In genomic region chr6:43972915-43973304, GRCh38 we compare ENCODE assay signal across 9 cellular contexts.
DNase-seq lines count a peak whose midpoint lies in the region; ATAC-seq, FAIRE-seq and TF ChIP-seq lines count a peak whose summit lies in the region.
"Had no signal": no experiment of that assay in that cellular context is flagged by ENCODE, and none has a peak within 500 bp of the region (broad histone marks: within the 10 kb centered on the region; RNA-seq: fewer than 3 reads in every experiment).

No MANE protein-coding gene starts in this region.

- peaks cover 40% of the 10 kb centered on the region for H3K27me3 Mint-ChIP-seq in activated CD8-positive, alpha-beta memory T cell treated with anti-CD3 and anti-CD28 coated beads, Interleukin-2, amount 10 ng/mL, durations not matched to agents 7 days and 5 days

- intact Hi-C loops in lower lobe of right lung (cut with DNase I) = no loop called here
- intact Hi-C loops in upper lobe of right lung (cut with DNase I) = no loop called here

- peak overlapping the region in 1 of 2 donors; percentile 51 for H3K27ac ChIP-seq in coronary artery
- peak overlapping the region; percentile 59 for H3K27ac ChIP-seq in lower lobe of right lung
- H3K27ac ChIP-seq in upper lobe of right lung = peak overlapping the region; percentile 63

- H3K4me1 Mint-ChIP-seq in activated CD8-positive, alpha-beta memory T cell treated with anti-CD3 and anti-CD28 coated beads, Interleukin-2, amount 10 ng/mL, durations not matched to agents 7 days and 5 days = peaks cover 10% of the 10 kb centered on the region

- no peaks in the 10 kb centered on the region for H3K9me3 Mint-ChIP-seq in activated CD8-positive, alpha-beta memory T cell treated with anti-CD3 and anti-CD28 coated beads, Interleukin-2, amount 10 ng/mL, durations not matched to agents 7 days and 5 days (ENCODE audit: low read depth)

- H3K9me3 ChIP-seq in lower lobe of right lung = no peaks in the 10 kb centered on the region
- no peaks in the 10 kb centered on the region for H3K9me3 ChIP-seq in upper lobe of right lung

- H3K4me3 ChIP-seq in coronary artery = peak overlapping the region; percentile 8
- H3K4me3 ChIP-seq in lower lobe of right lung = no peak overlapping the region
- H3K4me3 ChIP-seq in upper lobe of right lung = no peak overlapping the region

- H3K4me3 Mint-ChIP-seq in activated CD8-positive, alpha-beta memory T cell treated with anti-CD3 and anti-CD28 coated beads, Interleukin-2, amount 10 ng/mL, durations not matched to agents 7 days and 5 days = no peak overlapping the region
- H3K4me3 Mint-ChIP-seq: B cell had no signal

- H3K27ac Mint-ChIP-seq in activated CD8-positive, alpha-beta memory T cell treated with anti-CD3 and anti-CD28 coated beads, Interleukin-2, amount 10 ng/mL, durations not matched to agents 7 days and 5 days = no peak overlapping the region
- H3K27ac Mint-ChIP-seq: B cell had no signal

- CTCF ChIA-PET in activated CD8-positive, alpha-beta memory T cell treated with anti-CD3 and anti-CD28 coated beads, Interleukin-2, amount 10 ng/mL, durations not matched to agents 7 days and 5 days (lab: Charles Lee) = no interaction called here

- ATAC-seq in activated CD8-positive, alpha-beta memory T cell treated with anti-CD3 and anti-CD28 coated beads, Interleukin-2, amount 10 ng/mL, durations not matched to agents 7 days and 5 days = no peak
- ATAC-seq in lower lobe of right lung (peak; percentile 68 to 80), upper lobe of right lung (peak; percentile 61), HG02852 (IDR thresholded peaks at IDR 0.05; ENCODE audit: unreplicated experiment) (no peak)

- H3K27me3 ChIP-seq in lower lobe of right lung (ENCODE audit: low read depth) (no peaks in the 10 kb centered on the region), upper lobe of right lung (no peaks in the 10 kb centered on the region)

- H3K36me3 ChIP-seq in lower lobe of right lung = no peaks in the 10 kb centered on the region
- no peaks in the 10 kb centered on the region for H3K36me3 ChIP-seq in upper lobe of right lung

- TF ChIP-seq CTCF in coronary artery (IDR thresholded peaks at IDR 0.05) (no peak), lower lobe of right lung (IDR thresholded peaks at IDR 0.05) (no peak), upper lobe of right lung (IDR thresholded peaks at IDR 0.05) (no peak)

- no peak for FAIRE-seq in HTR-8/SVneo (lab: Jason Lieb, UNC)

- H3K36me3 Mint-ChIP-seq in activated CD8-positive, alpha-beta memory T cell treated with anti-CD3 and anti-CD28 coated beads, Interleukin-2, amount 10 ng/mL, durations not matched to agents 7 days and 5 days = no peaks in the 10 kb centered on the region

- peak; percentile 40 for DNase-seq in activated CD8-positive, alpha-beta memory T cell treated with anti-CD3 and anti-CD28 coated beads for 24 hours
- no peak for DNase-seq in activated CD8-positive, alpha-beta memory T cell treated with anti-CD3 and anti-CD28 coated beads, Interleukin-2, amount 10 ng/mL, durations not matched to agents 7 days and 5 days
- peak; percentile 73 for DNase-seq in coronary artery (ENCODE audit: low spot score)
- peak; percentile 79 for DNase-seq in lower lobe of right lung
- peak; percentile 85 for DNase-seq in upper lobe of right lung
- no peak for DNase-seq in NCI-H2227 (lab: John Stamatoyannopoulos, UW; ENCODE audit: unreplicated experiment)
- no peak for DNase-seq in HTR-8/SVneo (ENCODE audit: insufficient read length, low spot score)

- H3K4me1 ChIP-seq in lower lobe of right lung = peaks cover 26% of the 10 kb centered on the region
- H3K4me1 ChIP-seq in upper lobe of right lung = peaks cover 26% of the 10 kb centered on the region

Comparison
In these comparisons a context has a peak if more than half of its experiments do, and no peak if none do; other contexts are left out.
1. DNase-seq: peak in activated CD8-positive, alpha-beta memory T cell treated with anti-CD3 and anti-CD28 coated beads for 24 hours (single experiment), coronary artery (single experiment), lower lobe of right lung (single experiment) and upper lobe of right lung (single experiment); none in activated CD8-positive, alpha-beta memory T cell treated with anti-CD3 and anti-CD28 coated beads, Interleukin-2, amount 10 ng/mL, durations not matched to agents 7 days and 5 days (single experiment), NCI-H2227 (single experiment) and HTR-8/SVneo (single experiment).
2. ATAC-seq: peak in lower lobe of right lung (2 of 2) and upper lobe of right lung (single experiment); none in activated CD8-positive, alpha-beta memory T cell treated with anti-CD3 and anti-CD28 coated beads, Interleukin-2, amount 10 ng/mL, durations not matched to agents 7 days and 5 days (single experiment) and HG02852 (single experiment).